ENCODE assay signal across 2 cellular contexts in the genomic region with DNA sequence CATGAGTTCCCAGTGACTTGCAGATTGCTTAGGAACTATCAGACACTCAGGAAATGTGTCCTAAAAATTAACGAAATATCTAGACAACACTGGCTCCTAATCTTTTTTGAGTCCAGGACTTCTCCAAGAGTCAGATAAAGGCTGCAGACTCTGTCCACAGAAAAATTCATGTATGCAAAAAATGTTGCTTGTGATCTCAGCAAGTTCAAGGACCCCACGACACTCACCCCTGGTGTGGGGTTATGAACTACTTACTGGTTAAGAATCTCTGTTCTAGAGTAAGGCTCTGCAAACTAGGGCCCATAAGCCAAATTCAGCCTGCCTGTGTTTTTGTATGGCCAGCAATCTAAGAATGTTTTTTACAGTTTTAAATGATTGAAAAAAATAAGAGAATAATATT.
TF ChIP-seq lines count a peak whose summit lies in the region.

No MANE protein-coding gene starts in this region.

TF ChIP-seq in H1, 55 proteins besides CTCF, POLR2A, EP300 and RAD21:
- TF ChIP-seq NANOG (IDR thresholded peaks at IDR 0.05; ENCODE audit: insufficient read depth, low read depth, low read length, poor library complexity, severe bottlenecking) (no peak), MAFK (IDR thresholded peaks at IDR 0.05; ENCODE audit: low read depth, low read length) (no peak), RFX5 (IDR thresholded peaks at IDR 0.05; ENCODE audit: borderline replicate concordance, low read depth, low read length) (no peak)

TF ChIP-seq in liver, 16 proteins besides CTCF, POLR2A, EP300 and RAD21:
- TF ChIP-seq NR2F2 (IDR thresholded peaks at IDR 0.05) (peak; percentile 88), FOXA2 (IDR thresholded peaks at IDR 0.05) (no peak), EGR1 (IDR thresholded peaks at IDR 0.05; ENCODE audit: low read depth in 2 of 2) (no peak), HNF4G (IDR thresholded peaks at IDR 0.05) (no peak), RXRA (IDR thresholded peaks at IDR 0.05) (peak; percentile 49 to 56), SP1 (IDR thresholded peaks at IDR 0.05) (no peak)
